15 cellular contexts compared by ENCODE assay signal in genomic region chr7:91618665-91619437, GRCh38.
A peak's percentile ranks its signal among the peaks of the same experiment; 100 is the strongest.
DNase-seq lines count a peak whose midpoint lies in the region; ATAC-seq and TF ChIP-seq lines count a peak whose summit lies in the region.
"Had no signal": no experiment of that assay in that cellular context is flagged by ENCODE, and none has a peak within 500 bp of the region (broad histone marks: within the 10 kb centered on the region; RNA-seq: fewer than 3 reads in every experiment).

No MANE protein-coding gene starts in this region.

- intact Hi-C loops in spleen (cut with DNase I; ENCODE audit: low total_unique reads), result no loop called here

- H3K4me1 ChIP-seq in HEK293 (ENCODE audit: control insufficient read depth, insufficient read depth, low read length) (no peaks in the 10 kb centered on the region), neuron (ENCODE audit: insufficient read depth, low read length) (peaks cover 9% of the 10 kb centered on the region), spleen (no peaks in the 10 kb centered on the region)
- H3K4me1 ChIP-seq: BE2C, Caco-2 had no signal

- H3K4me3 ChIP-seq in HEK293 (ENCODE audit: low read depth, low read length), result no peak overlapping the region
- no peak overlapping the region for H3K4me3 ChIP-seq in neuron (ENCODE audit: low read length)
- H3K4me3 ChIP-seq in spleen, result no peak overlapping the region

- H3K27me3 ChIP-seq in neuron (ENCODE audit: insufficient read depth, low read length), result no peaks in the 10 kb centered on the region
- H3K27me3 ChIP-seq in spleen (replicated peaks in 1 of 7), result no peaks in the 10 kb centered on the region
- H3K27me3 ChIP-seq: BE2C had no signal

- TF ChIP-seq CTCF in HEK293 (tag by site-specific recombination; IDR thresholded peaks at IDR 0.05) (no peak), glutamatergic neuron (IDR thresholded peaks at IDR 0.05; ENCODE audit: partially characterized antibody, unreplicated experiment) (no peak), spleen (IDR thresholded peaks at IDR 0.05 in 8 of 11, conservative IDR thresholded peaks at IDR 0.05 in 3 of 11) (no peak)

- no peak overlapping the region for H3K4me3 Mint-ChIP-seq in glutamatergic neuron (ENCODE audit: unreplicated experiment)
- H3K4me3 Mint-ChIP-seq: CD4-positive, CD25-positive, alpha-beta regulatory T cell had no signal

- ATAC-seq in HG02759 (IDR thresholded peaks at IDR 0.05; ENCODE audit: unreplicated experiment), result no peak
- ATAC-seq: HCT116 had no signal

- no peak for TF ChIP-seq POLR2A in spleen (IDR thresholded peaks at IDR 0.05)

- DNase-seq in astrocyte of the hippocampus (ENCODE audit: low read depth, low spot score) (peak; percentile 14), glutamatergic neuron (no peak), spleen (no peak)
- no peak for DNase-seq in activated CD4-positive, alpha-beta T cell treated with anti-CD3 and anti-CD28 coated beads, Interleukin-2, amount 50 U/mL, for 1 hour
- DNase-seq: BE2C; C1 segment of cervical spinal cord; Caco-2; CD4-positive, CD25-positive, alpha-beta regulatory T cell; GF-D8; GOT3; H7 had no signal

- H3K36me3 ChIP-seq in HEK293 (ENCODE audit: control insufficient read depth in 2 of 2, insufficient read depth in 1 of 2, low read length in 2 of 2), result no peaks in the 10 kb centered on the region
- no peaks in the 10 kb centered on the region for H3K36me3 ChIP-seq in neuron (ENCODE audit: insufficient read depth, low read length)
- H3K36me3 ChIP-seq in spleen, result no peaks in the 10 kb centered on the region
- H3K36me3 ChIP-seq: BE2C had no signal

- no peaks in the 10 kb centered on the region for H3K36me3 Mint-ChIP-seq in glutamatergic neuron (ENCODE audit: unreplicated experiment)
- H3K36me3 Mint-ChIP-seq: CD4-positive, CD25-positive, alpha-beta regulatory T cell had no signal

- H2AFZ ChIP-seq in neuron (ENCODE audit: low read depth, low read length), result peak overlapping the region; percentile 9

- peaks cover 2% of the 10 kb centered on the region for H3K9me3 Mint-ChIP-seq in glutamatergic neuron (ENCODE audit: unreplicated experiment)

- H3K27ac ChIP-seq in HEK293 (ENCODE audit: extremely low read depth, low read depth, low read length) (no peak overlapping the region), spleen (no peak overlapping the region)

- POLR2A ChIA-PET in HEK293 (lab: Yijun Ruan, JAX), result no interaction called here

- H3K9me3 ChIP-seq in HEK293 (ENCODE audit: control insufficient read depth, insufficient read depth, low read depth, low read length) (no peaks in the 10 kb centered on the region), neuron (ENCODE audit: low read length) (no peaks in the 10 kb centered on the region), spleen (no peaks in the 10 kb centered on the region)
- H3K9me3 ChIP-seq: BE2C, Caco-2 had no signal

- H3K27me3 Mint-ChIP-seq in glutamatergic neuron (ENCODE audit: unreplicated experiment), result no peaks in the 10 kb centered on the region
- H3K27me3 Mint-ChIP-seq: CD4-positive, CD25-positive, alpha-beta regulatory T cell had no signal

- peaks cover 4% of the 10 kb centered on the region for H3K4me1 Mint-ChIP-seq in glutamatergic neuron (ENCODE audit: low read depth, unreplicated experiment)
- H3K4me1 Mint-ChIP-seq: CD4-positive, CD25-positive, alpha-beta regulatory T cell had no signal

- H3K27ac Mint-ChIP-seq in glutamatergic neuron (ENCODE audit: unreplicated experiment), result peak overlapping the region; percentile 8
- H3K27ac Mint-ChIP-seq: CD4-positive, CD25-positive, alpha-beta regulatory T cell had no signal

- WGBS in spleen, 5 donors, result 39 to 50% (median 42%) methylated on average over 2 of the region's 2 CpGs

- CTCF ChIA-PET in HEK293 (lab: Yijun Ruan, JAX), result no interaction called here

TF ChIP-seq in HEK293, 187 proteins besides CTCF, POLR2A, EP300 and RAD21:
- TF ChIP-seq ZSCAN4 (tag by site-specific recombination; IDR thresholded peaks at IDR 0.05), result peak; percentile 89
- no peak for TF ChIP-seq ZNF488 (tag by site-specific recombination; IDR thresholded peaks at IDR 0.05)
- no peak for TF ChIP-seq ZNF391 (tag by site-specific recombination; IDR thresholded peaks at IDR 0.05; ENCODE audit: borderline replicate concordance, low read depth)
